17 cellular contexts compared by ENCODE assay signal in the genomic region with DNA sequence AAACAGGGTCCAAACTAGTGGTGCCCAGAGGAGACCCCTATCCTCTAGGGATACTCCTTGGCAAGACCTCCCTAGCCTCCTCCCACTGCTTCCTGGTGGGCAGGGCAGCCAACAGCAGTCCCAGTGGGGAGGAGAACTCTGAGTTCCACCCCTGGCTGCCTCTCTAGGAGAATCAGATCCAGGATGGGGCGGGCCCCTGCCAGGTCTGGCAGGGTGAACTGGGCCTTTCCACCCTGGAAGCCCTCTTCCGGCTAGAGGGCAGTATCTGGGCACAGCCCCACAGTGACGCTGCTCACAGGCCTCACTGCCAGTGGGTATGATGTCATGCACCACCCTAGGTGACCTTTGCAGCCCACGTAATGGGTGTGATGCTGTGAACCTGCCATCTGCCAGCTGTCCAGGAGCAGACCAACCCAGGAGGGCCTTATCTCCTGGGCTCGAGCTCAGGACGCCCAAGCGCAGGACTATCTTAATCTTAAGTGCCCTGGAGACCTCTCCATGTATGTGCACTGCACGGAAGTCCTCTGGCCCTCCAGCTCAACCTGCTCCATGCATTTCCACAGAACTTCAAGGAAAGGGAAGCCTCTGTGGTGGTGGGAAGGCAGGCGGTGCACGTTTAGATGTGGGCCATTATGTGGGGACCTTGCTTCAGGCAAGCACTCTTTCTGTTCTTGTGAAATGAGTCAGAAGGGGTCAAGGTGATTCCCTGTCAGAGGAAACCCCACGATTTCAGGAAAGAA. TPM values are rescaled to one million over a fixed set of nuclear protein-coding genes. Genes with fewer than 3 reads are reported as not detected.
DNase-seq lines count a peak whose midpoint lies in the region; ATAC-seq and TF ChIP-seq lines count a peak whose summit lies in the region.
"Had no signal": no experiment of that assay in that cellular context is flagged by ENCODE, and none has a peak within 500 bp of the region (broad histone marks: within the 10 kb centered on the region; RNA-seq: fewer than 3 reads in every experiment).

No MANE protein-coding gene starts in this region.

- H4K20me1 ChIP-seq in Karpas-422 (ENCODE audit: insufficient read depth, low read depth, low read length) = no peaks in the 10 kb centered on the region

- no peaks in the 10 kb centered on the region for H3K9me3 Mint-ChIP-seq in stimulated activated naive B cell treated with anti-CD40 and anti-IgM and Interleukin-4, amounts not matched to agents 10 μg/mL and 1 μg/mL and 100 μg/mL, for 72 hours
- H3K9me3 Mint-ChIP-seq in activated T-helper 17 cell treated with anti-CD3 and anti-CD28 coated beads, Interleukin-2, amount 50 U/mL, for 72 hours = no peaks in the 10 kb centered on the region
- H3K9me3 Mint-ChIP-seq: CD8-positive, alpha-beta T cell had no signal

- H3K9me2 ChIP-seq in Karpas-422 (replicated peaks; ENCODE audit: insufficient read depth, low read length) = no peaks in the 10 kb centered on the region

- WGBS in esophagus squamous epithelium, 2 donors = 63 to 65% methylated on average over 1 to 4 of the region's 11 CpGs

- no peak for TF ChIP-seq POLR2A in esophagus squamous epithelium (IDR thresholded peaks at IDR 0.05)

- TF ChIP-seq CTCF in esophagus squamous epithelium (IDR thresholded peaks at IDR 0.05) = no peak

- ATAC-seq in Right ventricle myocardium inferior = peak; percentile 72
- ATAC-seq in stimulated activated naive B cell treated with anti-CD40 and anti-IgM and Interleukin-4, amounts not matched to agents 10 μg/mL and 1 μg/mL and 100 μg/mL, for 72 hours (replicated peaks) = no peak
- ATAC-seq in activated T-helper 17 cell treated with anti-CD3 and anti-CD28 coated beads, Interleukin-2, amount 50 U/mL, for 72 hours (replicated peaks) = no peak
- ATAC-seq: activated CD8-positive, alpha-beta T cell treated with anti-CD3 and anti-CD28 coated beads, Interleukin-2, amount 10 ng/mL, durations not matched to agents 7 days and 5 days; CD8-positive, alpha-beta T cell had no signal

- no peaks in the 10 kb centered on the region for H3K9me3 ChIP-seq in Karpas-422 (ENCODE audit: low read length)
- H3K9me3 ChIP-seq in mucosa of rectum (ENCODE audit: control insufficient read depth in 2 of 2, low read length in 2 of 2) = no peaks in the 10 kb centered on the region
- no peaks in the 10 kb centered on the region for H3K9me3 ChIP-seq in esophagus squamous epithelium
- H3K9me3 ChIP-seq: vagina had no signal

- H3K9ac ChIP-seq in Karpas-422 (ENCODE audit: low read length) (no peak overlapping the region), mucosa of rectum (ENCODE audit: low read depth in 1 of 2, low read length in 2 of 2) (no peak overlapping the region)

- no peaks in the 10 kb centered on the region for H3K79me2 ChIP-seq in Karpas-422 (ENCODE audit: low read length)

- peaks cover 1 to 12% of the 10 kb centered on the region in 2 donors for H3K36me3 Mint-ChIP-seq in stimulated activated naive B cell treated with anti-CD40 and anti-IgM and Interleukin-4, amounts not matched to agents 10 μg/mL and 1 μg/mL and 100 μg/mL, for 72 hours
- H3K36me3 Mint-ChIP-seq in activated T-helper 17 cell treated with anti-CD3 and anti-CD28 coated beads, Interleukin-2, amount 50 U/mL, for 72 hours (ENCODE audit: low read depth) = no peaks in the 10 kb centered on the region
- H3K36me3 Mint-ChIP-seq: CD8-positive, alpha-beta T cell had no signal

- H3K27ac Mint-ChIP-seq in stimulated activated naive B cell treated with anti-CD40 and anti-IgM and Interleukin-4, amounts not matched to agents 10 μg/mL and 1 μg/mL and 100 μg/mL, for 72 hours = peak overlapping the region; percentile 90
- H3K27ac Mint-ChIP-seq in activated T-helper 17 cell treated with anti-CD3 and anti-CD28 coated beads, Interleukin-2, amount 50 U/mL, for 72 hours = no peak overlapping the region
- H3K27ac Mint-ChIP-seq: activated CD8-positive, alpha-beta T cell treated with anti-CD3 and anti-CD28 coated beads, Interleukin-2, amount 10 ng/mL, durations not matched to agents 7 days and 5 days; CD8-positive, alpha-beta T cell had no signal

- no peaks in the 10 kb centered on the region for H3K27me3 Mint-ChIP-seq in stimulated activated naive B cell treated with anti-CD40 and anti-IgM and Interleukin-4, amounts not matched to agents 10 μg/mL and 1 μg/mL and 100 μg/mL, for 72 hours
- H3K27me3 Mint-ChIP-seq in activated T-helper 17 cell treated with anti-CD3 and anti-CD28 coated beads, Interleukin-2, amount 50 U/mL, for 72 hours = no peaks in the 10 kb centered on the region

- H3K36me3 ChIP-seq in Karpas-422 (ENCODE audit: insufficient read depth, low read length) (no peaks in the 10 kb centered on the region), mucosa of rectum (ENCODE audit: control insufficient read depth in 2 of 2, insufficient read depth in 2 of 2, low read length in 2 of 2) (no peaks in the 10 kb centered on the region), esophagus squamous epithelium (no peaks in the 10 kb centered on the region)
- H3K36me3 ChIP-seq: vagina had no signal

- no peak overlapping the region for H3K4me3 Mint-ChIP-seq in stimulated activated naive B cell treated with anti-CD40 and anti-IgM and Interleukin-4, amounts not matched to agents 10 μg/mL and 1 μg/mL and 100 μg/mL, for 72 hours
- no peak overlapping the region for H3K4me3 Mint-ChIP-seq in activated T-helper 17 cell treated with anti-CD3 and anti-CD28 coated beads, Interleukin-2, amount 50 U/mL, for 72 hours
- H3K4me3 Mint-ChIP-seq: activated CD8-positive, alpha-beta T cell treated with anti-CD3 and anti-CD28 coated beads, Interleukin-2, amount 10 ng/mL, durations not matched to agents 7 days and 5 days; CD8-positive, alpha-beta T cell had no signal

- H3K27me3 ChIP-seq in Karpas-422 (ENCODE audit: low read length) = no peaks in the 10 kb centered on the region
- H3K27me3 ChIP-seq in mucosa of rectum (ENCODE audit: control insufficient read depth in 2 of 2, insufficient read depth in 2 of 2, low read length in 2 of 2) = no peaks in the 10 kb centered on the region
- no peaks in the 10 kb centered on the region for H3K27me3 ChIP-seq in esophagus squamous epithelium
- H3K27me3 ChIP-seq: vagina had no signal

- H3K4me2 ChIP-seq in Karpas-422 (ENCODE audit: low read depth, low read length, poor library complexity, severe bottlenecking) = no peak overlapping the region

- H2AFZ ChIP-seq in Karpas-422 (ENCODE audit: low read length) = no peak overlapping the region

- H3K4me1 Mint-ChIP-seq in stimulated activated naive B cell treated with anti-CD40 and anti-IgM and Interleukin-4, amounts not matched to agents 10 μg/mL and 1 μg/mL and 100 μg/mL, for 72 hours = peaks cover 52 to 70% of the 10 kb centered on the region in 2 donors
- H3K4me1 Mint-ChIP-seq in activated T-helper 17 cell treated with anti-CD3 and anti-CD28 coated beads, Interleukin-2, amount 50 U/mL, for 72 hours = no peaks in the 10 kb centered on the region

- H3K4me3 ChIP-seq in Karpas-422 (ENCODE audit: low read length) = no peak overlapping the region
- H3K4me3 ChIP-seq in mucosa of rectum (ENCODE audit: low read length in 2 of 2) = no peak overlapping the region
- H3K4me3 ChIP-seq in esophagus squamous epithelium = no peak overlapping the region
- H3K4me3 ChIP-seq: vagina had no signal

- DNase-seq in Karpas-422 = no peak
- DNase-seq in Right ventricle myocardium inferior (ENCODE audit: missing footprints) = peak; percentile 87
- no peak for DNase-seq in stimulated activated naive B cell treated with anti-CD40 and anti-IgM and Interleukin-4, amounts not matched to agents 10 μg/mL and 1 μg/mL and 100 μg/mL, for 72 hours
- DNase-seq in activated CD4-positive, CD25-positive, alpha-beta regulatory T cell (lab: John Stamatoyannopoulos, UW) = no peak
- DNase-seq in esophagus squamous epithelium (lab: John Stamatoyannopoulos, UW) = no peak
- no peak for DNase-seq in HCEC 1CT
- DNase-seq: activated CD8-positive, alpha-beta T cell treated with anti-CD3 and anti-CD28 coated beads, Interleukin-2, amount 10 ng/mL, durations not matched to agents 7 days and 5 days; activated T-cell treated with anti-CD3 and anti-CD28 coated beads, Interleukin-2, amount 50 U/mL, for 48 hours; CD8-positive, alpha-beta T cell; DMS79; effector memory CD4-positive, alpha-beta T cell; NCI-H1694 treated with DMSO at 0.1 percent for 48 hours; stimulated activated CD4-positive, alpha-beta T cell treated with anti-CD3 and anti-CD28 coated beads, Interleukin-12 subunit alpha, Interleukin-12 subunit beta, amount 100 ng/mL, for 4 hours; T-helper 1 cell had no signal

- H3K27ac ChIP-seq in Karpas-422 (ENCODE audit: low read length) (peak overlapping the region; percentile 14; the same call in 1 of the 2 replicates), mucosa of rectum (ENCODE audit: low read depth in 2 of 2, low read length in 2 of 2) (peak overlapping the region; percentile 40 to 74), esophagus squamous epithelium (peak overlapping the region in 1 of 4 donors; percentile 16)
- H3K27ac ChIP-seq: vagina had no signal

- intact Hi-C loops in Right ventricle myocardium inferior (cut with DNase I) (no loop called here), esophagus squamous epithelium (cut with DNase I) (loop anchor here (10.0 kb wide), 1 partner anchor 249 kb away; no protein-coding TSS in a partner anchor)

- H3K4me1 ChIP-seq in Karpas-422 (ENCODE audit: low read length) (peaks cover 51% of the 10 kb centered on the region), mucosa of rectum (ENCODE audit: control insufficient read depth in 2 of 2, insufficient read depth in 2 of 2, low read length in 2 of 2) (peaks cover 14 to 23% of the 10 kb centered on the region in 2 donors), esophagus squamous epithelium (peaks cover 23 to 34% (median 26%) of the 10 kb centered on the region in 3 donors)

RNA-seq across cellular contexts. Expression of a gene that starts 31.8 kb away (rescaled TPM):
- 41.1 and 48.2 TPM in 2 replicates for total RNA-seq in Karpas-422 (2014; rRNA removed; shearing (Covaris generic); ENCODE audit: low replicate concordance)
- total RNA-seq in Right ventricle myocardium inferior (36.6 TPM), esophagus squamous epithelium (10 to 100 TPM in 1 of 4 donors, 1 to 10 TPM in 3; 4.1 to 12.8 (median 6.8) TPM)
- total RNA-seq in activated T-helper 17 cell treated with anti-CD3 and anti-CD28 coated beads, Interleukin-2, amount 50 U/mL, for 72 hours = 10 to 100 TPM; 21.7 to 22.3 TPM

RNA-seq across cellular contexts. Expression of a gene that starts 44.2 kb away (rescaled TPM):
- not detected in 2 replicates for total RNA-seq in Karpas-422 (2014; rRNA removed; shearing (Covaris generic); ENCODE audit: low replicate concordance)
- 20.0 TPM for total RNA-seq in Right ventricle myocardium inferior
- total RNA-seq in esophagus squamous epithelium = 10 to 100 TPM; 36.2 to 50.3 (median 43.8) TPM
- not detected for total RNA-seq in activated T-helper 17 cell treated with anti-CD3 and anti-CD28 coated beads, Interleukin-2, amount 50 U/mL, for 72 hours
- total RNA-seq: activated CD8-positive, alpha-beta T cell treated with anti-CD3 and anti-CD28 coated beads, Interleukin-2, amount 10 ng/mL, durations not matched to agents 7 days and 5 days; CD8-positive, alpha-beta T cell had no signal

Comparison
In these comparisons a context has a peak if more than half of its experiments do, and no peak if none do; other contexts are left out.
1. RNA of a gene that starts 44.2 kb away (total RNA-seq): 36.2 to 50.3 TPM in esophagus squamous epithelium and 20.0 TPM in Right ventricle myocardium inferior (single experiment); not detected in Karpas-422 and not detected in activated T-helper 17 cell treated with anti-CD3 and anti-CD28 coated beads, Interleukin-2, amount 50 U/mL, for 72 hours; every median in the first group is over 10 times any median in the second.